Comparison of ENCODE assay signal across 26 cellular contexts in genomic region chr5:135344351-135344750, GRCh38. TPM values are rescaled to one million over a fixed set of nuclear protein-coding genes. Genes with fewer than 3 reads are reported as not detected.
DNase-seq lines count a peak whose midpoint lies in the region; FAIRE-seq and TF ChIP-seq lines count a peak whose summit lies in the region.
"Had no signal": no experiment of that assay in that cellular context is flagged by ENCODE, and none has a peak within 500 bp of the region (broad histone marks: within the 10 kb centered on the region; RNA-seq: fewer than 3 reads in every experiment).

No MANE protein-coding gene starts in this region.

- H3K27ac ChIP-seq in osteoblast (ENCODE audit: low read depth, low read length) (peak overlapping the region; percentile 54), transverse colon (no peak overlapping the region)
- H3K27ac ChIP-seq: adrenal gland, breast epithelium, C4-2B, left lung had no signal

- H3K27me3 ChIP-seq in osteoblast (ENCODE audit: insufficient read depth, low read length) (no peaks in the 10 kb centered on the region), transverse colon (no peaks in the 10 kb centered on the region)
- H3K27me3 ChIP-seq: adrenal gland, breast epithelium, left lung, Peyer's patch had no signal

- H3K9me3 ChIP-seq in osteoblast (ENCODE audit: low read depth, low read length) (no peaks in the 10 kb centered on the region), transverse colon (no peaks in the 10 kb centered on the region)
- H3K9me3 ChIP-seq: adrenal gland, breast epithelium, Caco-2, left lung, Peyer's patch had no signal

- H3K27me3 Mint-ChIP-seq in CD14-positive monocyte (ENCODE audit: low read depth in 3 of 3) = peaks cover 0 to 1% (median 0%) of the 10 kb centered on the region in 3 donors
- H3K27me3 Mint-ChIP-seq: activated CD4-positive, alpha-beta T cell treated with anti-CD3 and anti-CD28 coated beads, Interleukin-2, amount 10 ng/mL, durations not matched to agents 24 days and 14 days had no signal

- intact Hi-C loops in CD14-positive monocyte (cut with micrococcal nuclease) = no loop called here
- intact Hi-C loops in transverse colon (cut with DNase I; ENCODE audit: low total_unique reads) = no loop called here

- FAIRE-seq in H54 (lab: Jason Lieb, UNC) = no peak
- FAIRE-seq: endothelial cell of umbilical vein, H1, islet of Langerhans had no signal

- H3K79me2 ChIP-seq in osteoblast (ENCODE audit: insufficient read depth, low read length) = peaks cover 17% of the 10 kb centered on the region

- H3K4me1 Mint-ChIP-seq in CD14-positive monocyte = no peaks in the 10 kb centered on the region

- H3K4me3 ChIP-seq in osteoblast (ENCODE audit: insufficient read depth, low read length) (no peak overlapping the region), transverse colon (no peak overlapping the region)
- H3K4me3 ChIP-seq: adrenal gland, breast epithelium, left lung, Peyer's patch had no signal

- no peak for DNase-seq in CD14-positive monocyte (ENCODE audit: low spot score)
- peak; percentile 40 for DNase-seq in HCEC 1CT
- DNase-seq in astrocyte of the hippocampus (ENCODE audit: low read depth, low spot score) = peak; percentile 67
- peak; percentile 91 for DNase-seq in osteoblast (ENCODE audit: insufficient read length, low spot score, missing footprints)
- no peak for DNase-seq in mucosa of gallbladder (ENCODE audit: low spot score)
- DNase-seq in H54 (ENCODE audit: insufficient read length, low spot score) = no peak
- no peak for DNase-seq in transverse colon
- DNase-seq: activated CD4-positive, alpha-beta T cell treated with anti-CD3 and anti-CD28 coated beads, Interleukin-2, amount 10 ng/mL, durations not matched to agents 24 days and 14 days; activated naive CD4-positive, alpha-beta T cell treated with Interleukin-2 at 50 U/mL for 16 hours; activated T-cell treated with anti-CD3 and anti-CD28 coated beads, Interleukin-2, amount 50 U/mL, for 48 hours; adrenal gland; Caco-2; left lung; mesenchymal stem cell; NCI-H1048; NCI-H2107; NCI-H774; stimulated activated CD4-positive, alpha-beta T cell treated with anti-CD3 and anti-CD28 coated beads, Interleukin-4, amount 100 ng/mL, for 24 hours; T1000; trophoblast cell had no signal

- TF ChIP-seq POLR2A in H54 (IDR thresholded peaks at IDR 0.05; ENCODE audit: low read depth, low read length) = no peak
- no peak for TF ChIP-seq POLR2A in transverse colon (IDR thresholded peaks at IDR 0.05)

- 80 to 84% methylated on average over 3 of the region's 3 CpGs for WGBS in transverse colon (ENCODE audit: low coverage in 1 of 2), 2 donors

- H3K4me1 ChIP-seq in osteoblast (ENCODE audit: insufficient read depth, low read length) = peaks cover 22% of the 10 kb centered on the region
- H3K4me1 ChIP-seq in transverse colon = peaks cover 0 to 37% (median 26%) of the 10 kb centered on the region in 4 donors
- H3K4me1 ChIP-seq: adrenal gland, breast epithelium, left lung had no signal

- H4K20me1 ChIP-seq in osteoblast (ENCODE audit: insufficient read depth, low read length) = peaks cover 10% of the 10 kb centered on the region

- peaks cover 72% of the 10 kb centered on the region for H3K36me3 ChIP-seq in osteoblast (ENCODE audit: insufficient read depth, low read length)
- peaks cover 0 to 17% (median 4%) of the 10 kb centered on the region in 4 donors for H3K36me3 ChIP-seq in transverse colon

- in situ Hi-C loops in transverse colon (cut with MboI; ENCODE audit: low pct_ligation_motif_present in 1 of 4, low pct_unique_long_range_greater_than_20kb in 1 of 4, low sequenced_read_pairs in 3 of 4) = no loop called here

- H3K9me3 Mint-ChIP-seq in CD14-positive monocyte = no peaks in the 10 kb centered on the region
- H3K9me3 Mint-ChIP-seq: activated CD4-positive, alpha-beta T cell treated with anti-CD3 and anti-CD28 coated beads, Interleukin-2, amount 10 ng/mL, durations not matched to agents 24 days and 14 days had no signal

- TF ChIP-seq EP300 in transverse colon (IDR thresholded peaks at IDR 0.05; ENCODE audit: low read depth) = no peak

- no peak overlapping the region for H3K4me3 Mint-ChIP-seq in CD14-positive monocyte
- H3K4me3 Mint-ChIP-seq: activated CD4-positive, alpha-beta T cell treated with anti-CD3 and anti-CD28 coated beads, Interleukin-2, amount 10 ng/mL, durations not matched to agents 24 days and 14 days had no signal

- peak overlapping the region; percentile 3 for H3K4me2 ChIP-seq in osteoblast (ENCODE audit: insufficient read depth, low read length)

- H3K36me3 Mint-ChIP-seq in CD14-positive monocyte = peaks cover 85 to 92% of the 10 kb centered on the region in 2 donors

- H3K27ac Mint-ChIP-seq in CD14-positive monocyte = peak overlapping the region in 4 of 7 donors; percentile 15 to 60 (median 32)
- H3K27ac Mint-ChIP-seq: activated CD4-positive, alpha-beta T cell treated with anti-CD3 and anti-CD28 coated beads, Interleukin-2, amount 10 ng/mL, durations not matched to agents 24 days and 14 days had no signal

- no peak overlapping the region for H2AFZ ChIP-seq in osteoblast (ENCODE audit: low read length)

- TF ChIP-seq CTCF in CD14-positive monocyte (IDR thresholded peaks at IDR 0.05) (no peak), osteoblast (IDR thresholded peaks at IDR 0.05; ENCODE audit: extremely low read depth, low read depth, low read length) (no peak), transverse colon (IDR thresholded peaks at IDR 0.05) (no peak)

RNA-seq across cellular contexts. Expression of gene MACROH2A1, which starts 54.7 kb away (rescaled TPM):
- polyA plus RNA-seq in CD14-positive monocyte = 100 to 1,000 TPM; 352 to 443 TPM
- total RNA-seq in osteoblast (150 and 162 TPM in 2 replicates), mucosa of gallbladder (256 TPM), transverse colon (100 to 1,000 TPM; 190 to 348 (median 314) TPM)

Comparison
In these comparisons a context has a peak if more than half of its experiments do, and no peak if none do; other contexts are left out.
1. DNase-seq: peak in HCEC 1CT (single experiment), astrocyte of the hippocampus (single experiment) and osteoblast (single experiment); none in CD14-positive monocyte (single experiment), mucosa of gallbladder (single experiment), H54 (single experiment) and transverse colon (single experiment).